ENCODE assay signal across 20 cellular contexts in genomic region chr3:119175869-119176756, GRCh38. TPM values are rescaled to one million over a fixed set of nuclear protein-coding genes. Genes with fewer than 3 reads are reported as not detected.
DNase-seq lines count a peak whose midpoint lies in the region; ATAC-seq, FAIRE-seq and TF ChIP-seq lines count a peak whose summit lies in the region.
"Had no signal": no experiment of that assay in that cellular context is flagged by ENCODE, and none has a peak within 500 bp of the region (broad histone marks: within the 10 kb centered on the region; RNA-seq: fewer than 3 reads in every experiment).

No MANE protein-coding gene starts in this region.

- H2AFZ ChIP-seq in PC-9 (peak overlapping the region; percentile 79), osteoblast (ENCODE audit: low read length) (peak overlapping the region; percentile 64), OCI-LY7 (ENCODE audit: low read length) (no peak overlapping the region)
- H2AFZ ChIP-seq: neural progenitor cell had no signal

- intact Hi-C loops in PC-9 (cut with micrococcal nuclease; ENCODE audit: unreplicated experiment) (loop anchor here (1.0 to 2.0 kb wide), 2 partner anchors 16 to 65 kb away; partner anchors contain the start of gene B4GALT4), OCI-LY7 (cut with micrococcal nuclease; ENCODE audit: unreplicated experiment) (no loop called here), uterus (cut with DNase I; ENCODE audit: low total_unique reads) (no loop called here)

- H3K4me1 ChIP-seq in PC-9 (replicated peaks; ENCODE audit: insufficient read depth) (peaks cover 28% of the 10 kb centered on the region), osteoblast (ENCODE audit: insufficient read depth, low read length) (peaks cover 15% of the 10 kb centered on the region), OCI-LY7 (ENCODE audit: insufficient read depth, low read length, poor library complexity, severe bottlenecking) (no peaks in the 10 kb centered on the region), uterus (no peaks in the 10 kb centered on the region)
- H3K4me1 ChIP-seq: left lung, neural progenitor cell, vagina had no signal

- no peak for FAIRE-seq in frontal cortex (lab: Jason Lieb, UNC)

- no peak for TF ChIP-seq POLR2A in uterus (IDR thresholded peaks at IDR 0.05)

- no peaks in the 10 kb centered on the region for H4K20me1 ChIP-seq in PC-9 (ENCODE audit: insufficient read depth)
- H4K20me1 ChIP-seq in osteoblast (ENCODE audit: insufficient read depth, low read length), result no peaks in the 10 kb centered on the region
- H4K20me1 ChIP-seq in OCI-LY7 (ENCODE audit: insufficient read depth, low read length), result no peaks in the 10 kb centered on the region; the same call in 1 of the 2 replicates

- no peaks in the 10 kb centered on the region for H3K27me3 ChIP-seq in PC-9 (ENCODE audit: insufficient read depth, low read depth)
- peaks cover 8% of the 10 kb centered on the region for H3K27me3 ChIP-seq in osteoblast (ENCODE audit: insufficient read depth, low read length)
- no peaks in the 10 kb centered on the region for H3K27me3 ChIP-seq in uterus
- H3K27me3 ChIP-seq: vagina had no signal

- POLR2A ChIA-PET in PC-9 (lab: Charles Lee; ENCODE audit: unreplicated experiment) (no interaction called here), OCI-LY7 (lab: Charles Lee) (interaction anchor here (0.7 kb wide), 1 partner anchor 115 kb away, joined by 7 read pairs; no protein-coding TSS in a partner anchor)

- H3K4me2 ChIP-seq in PC-9 (peak overlapping the region; percentile 68), osteoblast (ENCODE audit: insufficient read depth, low read length) (peak overlapping the region; percentile 64), OCI-LY7 (ENCODE audit: low read length) (no peak overlapping the region)
- H3K4me2 ChIP-seq: neural progenitor cell had no signal

- ATAC-seq in HG03175 (IDR thresholded peaks at IDR 0.05; ENCODE audit: unreplicated experiment), result no peak
- ATAC-seq: left lung had no signal

- H3K4me3 ChIP-seq in AG09309 (ENCODE audit: control insufficient read depth, low read depth, low read length), result no peak overlapping the region
- H3K4me3 ChIP-seq in PC-9, result peak overlapping the region; percentile 38; the same call in 1 of the 2 replicates
- peak overlapping the region; percentile 23 for H3K4me3 ChIP-seq in epithelial cell of proximal tubule (ENCODE audit: low read depth, low read length)
- H3K4me3 ChIP-seq in osteoblast (ENCODE audit: insufficient read depth, low read length), result peak overlapping the region; percentile 16
- H3K4me3 ChIP-seq in OCI-LY7 (ENCODE audit: low read depth, low read length, poor library complexity, severe bottlenecking), result no peak overlapping the region
- H3K4me3 ChIP-seq in uterus, result no peak overlapping the region
- H3K4me3 ChIP-seq: left lung, neural progenitor cell, vagina had no signal

- no TSS peak for BruUV-seq in PC-9 (replicated peaks; lab: Mats Ljungman, UMichigan)
- no TSS peak for BruUV-seq in OCI-LY7 (replicated peaks; lab: Mats Ljungman, UMichigan)

- CTCF ChIA-PET in PC-9 (lab: Charles Lee) (no interaction called here), OCI-LY7 (lab: Charles Lee; ENCODE audit: unreplicated experiment) (no interaction called here)

- no peak for TF ChIP-seq CTCF in AG09309 (IDR thresholded peaks at IDR 0.05; ENCODE audit: control insufficient read depth, insufficient read depth, low read depth, low read length, missing control alignments)
- no peak for TF ChIP-seq CTCF in PC-9 (conservative IDR thresholded peaks at IDR 0.05)
- no peak for TF ChIP-seq CTCF in epithelial cell of proximal tubule (conservative IDR thresholded peaks at IDR 0.05; ENCODE audit: low read depth, low read length)
- TF ChIP-seq CTCF in osteoblast (IDR thresholded peaks at IDR 0.05; ENCODE audit: extremely low read depth, low read depth, low read length), result no peak
- TF ChIP-seq CTCF in OCI-LY7 (conservative IDR thresholded peaks at IDR 0.05; ENCODE audit: low read length), result no peak
- TF ChIP-seq CTCF in uterus (IDR thresholded peaks at IDR 0.05), result no peak

- peaks cover 26% of the 10 kb centered on the region for H3F3A ChIP-seq in PC-9 (ENCODE audit: insufficient read depth, low read depth)

- H3K79me2 ChIP-seq in PC-9 (ENCODE audit: low read depth) (no peaks in the 10 kb centered on the region), osteoblast (ENCODE audit: insufficient read depth, low read length) (no peaks in the 10 kb centered on the region), OCI-LY7 (ENCODE audit: insufficient read depth, low read depth, low read length) (no peaks in the 10 kb centered on the region)

- H3K9me2 ChIP-seq in PC-9 (ENCODE audit: insufficient read depth), result no peaks in the 10 kb centered on the region
- H3K9me2 ChIP-seq in OCI-LY7 (ENCODE audit: insufficient read depth, low read length), result no peaks in the 10 kb centered on the region

- peak; percentile 24 for DNase-seq in AG09309 (ENCODE audit: low read depth)
- DNase-seq in PC-9, result peak; percentile 72 to 86
- peak; percentile 83 for DNase-seq in epithelial cell of proximal tubule (ENCODE audit: low read depth)
- peak; percentile 48 for DNase-seq in osteoblast (ENCODE audit: insufficient read length, low spot score, missing footprints)
- no peak for DNase-seq in OCI-LY7 (ENCODE audit: low spot score)
- no peak for DNase-seq in uterus
- DNase-seq in frontal cortex (ENCODE audit: low spot score in 2 of 2), result no peak
- DNase-seq: activated CD8-positive, alpha-beta memory T cell treated with anti-CD3 and anti-CD28 coated beads for 24 hours; activated naive CD4-positive, alpha-beta T cell treated with anti-CD3 and anti-CD28 coated beads, Interleukin-2, amount 50 U/mL, for 16 hours; cortex of kidney; DMS79 treated with DMSO at 0.1 percent for 48 hours; left lung; NCI-H524 treated with DMSO at 0.1 percent for 48 hours; SHP77 had no signal

- no peaks in the 10 kb centered on the region for H3K36me3 ChIP-seq in PC-9 (ENCODE audit: low read depth)
- H3K36me3 ChIP-seq in osteoblast (ENCODE audit: insufficient read depth, low read length), result no peaks in the 10 kb centered on the region
- no peaks in the 10 kb centered on the region for H3K36me3 ChIP-seq in OCI-LY7 (ENCODE audit: insufficient read depth, low read length)
- H3K36me3 ChIP-seq in uterus, result no peaks in the 10 kb centered on the region
- H3K36me3 ChIP-seq: left lung, neural progenitor cell, vagina had no signal

- H3K27ac ChIP-seq in PC-9 (peak overlapping the region; percentile 95), osteoblast (ENCODE audit: low read depth, low read length) (peak overlapping the region; percentile 46), OCI-LY7 (ENCODE audit: low read depth, low read length, poor library complexity, severe bottlenecking) (no peak overlapping the region), uterus (no peak overlapping the region)
- H3K27ac ChIP-seq: left lung, neural progenitor cell, vagina had no signal

- H3K9me3 ChIP-seq in PC-9 (ENCODE audit: insufficient read depth, low read depth), result no peaks in the 10 kb centered on the region
- H3K9me3 ChIP-seq in osteoblast (ENCODE audit: low read depth, low read length), result no peaks in the 10 kb centered on the region
- no peaks in the 10 kb centered on the region for H3K9me3 ChIP-seq in OCI-LY7 (ENCODE audit: low read length)
- H3K9me3 ChIP-seq in uterus, result no peaks in the 10 kb centered on the region
- H3K9me3 ChIP-seq: left lung, vagina had no signal

RNA-seq across cellular contexts. Expression of gene UPK1B, which starts 2.7 kb away (rescaled TPM):
- total RNA-seq in PC-9 (2021) (not detected in 2 replicates), epithelial cell of proximal tubule (23.9 and 56.4 TPM in 2 replicates), osteoblast (0.29 and 0.36 TPM in 2 replicates), OCI-LY7 (2022) (not detected in 2 replicates), uterus (under 1 TPM in 1 of 4 donors, not detected in 3; 0.30 TPM), frontal cortex (not detected)
- not detected in 2 replicates for total RNA-seq in OCI-LY7 (2014; rRNA removed; shearing (Covaris generic))
- total RNA-seq: B cell, H4, vagina had no signal

RNA-seq across cellular contexts. Expression of gene TEX55, which starts 30.1 kb away (rescaled TPM):
- not detected in 2 replicates for total RNA-seq in PC-9 (2021)
- total RNA-seq in epithelial cell of proximal tubule, result 0.06 TPM in 1 of 2 replicates, not detected in the other
- total RNA-seq in osteoblast, result not detected in 2 replicates
- not detected in 2 replicates for total RNA-seq in OCI-LY7 (2014; rRNA removed; shearing (Covaris generic))
- not detected in 2 replicates for total RNA-seq in OCI-LY7 (2022)
- total RNA-seq in uterus, result not detected
- total RNA-seq in frontal cortex, result not detected
- total RNA-seq: B cell, glomerular endothelial cell, H4, left lung, vagina had no signal

Comparison
In these comparisons a context has a peak if more than half of its experiments do, and no peak if none do; other contexts are left out.
1. DNase-seq: peak in AG09309 (single experiment), PC-9 (2 of 2), epithelial cell of proximal tubule (single experiment) and osteoblast (single experiment); none in OCI-LY7 (single experiment), uterus (0 of 2) and frontal cortex (0 of 2).
2. H3K4me3 ChIP-seq: peak in PC-9 (single experiment), epithelial cell of proximal tubule (single experiment) and osteoblast (single experiment); none in AG09309 (single experiment), OCI-LY7 (single experiment) and uterus (0 of 2).
3. H3K27ac ChIP-seq: peak in PC-9 (single experiment) and osteoblast (single experiment); none in OCI-LY7 (single experiment) and uterus (0 of 2).
4. RNA of gene UPK1B, which starts 2.7 kb away (total RNA-seq): 23.9 to 56.4 TPM in epithelial cell of proximal tubule; 0.29 to 0.36 TPM in osteoblast, 0.30 TPM in uterus, not detected in PC-9, not detected in OCI-LY7 and not detected in frontal cortex (single experiment); every median in the first group is over 10 times any median in the second.